13 cellular contexts compared by ENCODE assay signal in the genomic region with DNA sequence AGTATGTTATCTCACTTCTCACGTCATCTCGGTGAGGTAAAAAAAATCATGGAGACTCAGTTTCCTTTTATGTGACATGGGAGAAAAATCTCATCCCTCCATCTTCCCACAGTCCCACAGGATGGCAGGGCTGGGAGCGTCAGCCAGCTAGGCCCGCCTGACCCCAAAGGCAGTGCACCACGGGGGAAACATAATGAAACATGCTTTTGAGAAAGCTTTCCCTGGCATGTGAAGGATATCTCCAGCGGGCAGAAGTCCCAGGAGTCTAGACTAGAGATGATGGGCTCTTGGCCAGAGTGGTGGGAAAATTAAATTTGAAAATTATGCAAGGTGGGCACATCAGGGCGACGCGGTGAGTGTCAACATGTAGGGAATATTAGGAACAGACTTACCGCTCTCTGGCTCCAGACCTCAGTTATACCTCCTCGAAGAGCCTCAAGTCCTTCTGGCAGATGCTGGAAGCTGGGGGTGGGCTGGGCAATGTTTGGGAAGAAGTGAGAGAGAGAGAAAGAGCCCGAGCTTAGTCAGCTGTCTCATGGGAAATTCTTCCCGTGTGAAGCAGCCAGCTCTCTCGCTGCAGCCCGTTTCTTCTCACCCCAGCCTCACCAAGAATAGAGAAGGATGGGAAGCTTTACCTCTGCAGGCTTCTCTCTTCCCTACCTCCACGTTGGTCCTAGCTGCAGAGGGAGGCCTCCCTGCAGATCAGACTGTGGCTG. TPM values are rescaled to one million over a fixed set of nuclear protein-coding genes. Genes with fewer than 3 reads are reported as not detected.
DNase-seq lines count a peak whose midpoint lies in the region; ATAC-seq and TF ChIP-seq lines count a peak whose summit lies in the region.
"Had no signal": no experiment of that assay in that cellular context is flagged by ENCODE, and none has a peak within 500 bp of the region (broad histone marks: within the 10 kb centered on the region; RNA-seq: fewer than 3 reads in every experiment).

No MANE protein-coding gene starts in this region.

- H3K27ac Mint-ChIP-seq in brain (peak overlapping the region in 4 of 5 experiments; percentile 26 to 89 (median 70)), endodermal cell (no peak overlapping the region)
- peak overlapping the region; percentile 41 for H3K27ac Mint-ChIP-seq in stimulated activated effector memory CD8-positive, alpha-beta T cell treated with anti-CD3 and anti-CD28 coated beads, Interleukin-12 subunit alpha, Interleukin-12 subunit beta, amount 100 ng/mL, for 72 hours
- H3K27ac Mint-ChIP-seq in natural killer cell treated with Interleukin-12 subunit alpha and Interleukin-12 subunit beta and Interleukin-15 and Interleukin-18, amount 100 ng/mL, for 72 hours, result no peak overlapping the region

- no peak overlapping the region for H3K4me3 ChIP-seq in right cardiac atrium (ENCODE audit: low read length)
- H3K4me3 ChIP-seq in endodermal cell (ENCODE audit: low read length), result no peak overlapping the region
- H3K4me3 ChIP-seq: lower lobe of right lung had no signal

- H3K27me3 ChIP-seq in right cardiac atrium (ENCODE audit: control insufficient read depth, insufficient read depth) (no peaks in the 10 kb centered on the region), endodermal cell (ENCODE audit: control insufficient read depth, insufficient read depth, low read length, poor library complexity, severe bottlenecking) (no peaks in the 10 kb centered on the region)

- no peak for TF ChIP-seq CTCF in brain (conservative IDR thresholded peaks at IDR 0.05)
- no peak for TF ChIP-seq CTCF in endodermal cell (conservative IDR thresholded peaks at IDR 0.05)

- H3K4me3 Mint-ChIP-seq in brain, result peak overlapping the region in 1 of 5 experiments; percentile 1
- no peak overlapping the region for H3K4me3 Mint-ChIP-seq in stimulated activated effector memory CD8-positive, alpha-beta T cell treated with anti-CD3 and anti-CD28 coated beads, Interleukin-12 subunit alpha, Interleukin-12 subunit beta, amount 100 ng/mL, for 72 hours
- no peak overlapping the region for H3K4me3 Mint-ChIP-seq in natural killer cell treated with Interleukin-12 subunit alpha and Interleukin-12 subunit beta and Interleukin-15 and Interleukin-18, amount 100 ng/mL, for 72 hours
- no peak overlapping the region for H3K4me3 Mint-ChIP-seq in endodermal cell

- peak; percentile 12 to 36 for ATAC-seq in right cardiac atrium
- no peak for ATAC-seq in stimulated activated effector memory CD8-positive, alpha-beta T cell treated with anti-CD3 and anti-CD28 coated beads, Interleukin-12 subunit alpha, Interleukin-12 subunit beta, amount 100 ng/mL, for 72 hours
- ATAC-seq in HG03460 (IDR thresholded peaks at IDR 0.05; ENCODE audit: unreplicated experiment), result no peak
- ATAC-seq in natural killer cell treated with Interleukin-12 subunit alpha and Interleukin-12 subunit beta and Interleukin-15 and Interleukin-18, amount 100 ng/mL, for 72 hours, result no peak

- no peaks in the 10 kb centered on the region for H3K36me3 ChIP-seq in endodermal cell (ENCODE audit: control insufficient read depth, insufficient read depth, low read length)

- H3K9me3 Mint-ChIP-seq in brain (no peaks in the 10 kb centered on the region), endodermal cell (no peaks in the 10 kb centered on the region)
- no peaks in the 10 kb centered on the region for H3K9me3 Mint-ChIP-seq in stimulated activated effector memory CD8-positive, alpha-beta T cell treated with anti-CD3 and anti-CD28 coated beads, Interleukin-12 subunit alpha, Interleukin-12 subunit beta, amount 100 ng/mL, for 72 hours
- H3K9me3 Mint-ChIP-seq in natural killer cell treated with Interleukin-12 subunit alpha and Interleukin-12 subunit beta and Interleukin-15 and Interleukin-18, amount 100 ng/mL, for 72 hours, result no peaks in the 10 kb centered on the region

- 51% methylated on average over 16 of the region's 16 CpGs for WGBS in right cardiac atrium
- WGBS in endodermal cell (ENCODE audit: insufficient coverage in 1 of 2, insufficient read length in 1 of 2), 2 experiments, result 80 to 89% methylated on average over 13 to 16 of the region's 16 CpGs

- H3K27me3 Mint-ChIP-seq in brain (no peaks in the 10 kb centered on the region), endodermal cell (ENCODE audit: insufficient read depth) (no peaks in the 10 kb centered on the region)
- H3K27me3 Mint-ChIP-seq in natural killer cell treated with Interleukin-12 subunit alpha and Interleukin-12 subunit beta and Interleukin-15 and Interleukin-18, amount 100 ng/mL, for 72 hours, result peaks cover under 1 to 7% of the 10 kb centered on the region in 2 donors

- H3K9ac ChIP-seq in endodermal cell (ENCODE audit: extremely low read depth, low read length, poor library complexity, severe bottlenecking), result no peak overlapping the region

- H3K4me1 Mint-ChIP-seq in brain (peaks cover 24% of the 10 kb centered on the region), endodermal cell (peaks cover 7% of the 10 kb centered on the region)
- no peaks in the 10 kb centered on the region for H3K4me1 Mint-ChIP-seq in stimulated activated effector memory CD8-positive, alpha-beta T cell treated with anti-CD3 and anti-CD28 coated beads, Interleukin-12 subunit alpha, Interleukin-12 subunit beta, amount 100 ng/mL, for 72 hours
- H3K4me1 Mint-ChIP-seq in natural killer cell treated with Interleukin-12 subunit alpha and Interleukin-12 subunit beta and Interleukin-15 and Interleukin-18, amount 100 ng/mL, for 72 hours (ENCODE audit: low read depth in 2 of 2), result no peaks in the 10 kb centered on the region

- no peaks in the 10 kb centered on the region for H3K9me3 ChIP-seq in right cardiac atrium (ENCODE audit: control insufficient read depth, low read length)
- no peaks in the 10 kb centered on the region for H3K9me3 ChIP-seq in endodermal cell (ENCODE audit: control insufficient read depth, low read length)
- H3K9me3 ChIP-seq: lower lobe of right lung had no signal

- H3K27ac ChIP-seq in right cardiac atrium (ENCODE audit: low read length), result peak overlapping the region; percentile 41
- no peak overlapping the region for H3K27ac ChIP-seq in endodermal cell (ENCODE audit: low read depth, low read length)

- H3K36me3 Mint-ChIP-seq in brain (no peaks in the 10 kb centered on the region), endodermal cell (ENCODE audit: low read depth) (no peaks in the 10 kb centered on the region)
- H3K36me3 Mint-ChIP-seq in stimulated activated effector memory CD8-positive, alpha-beta T cell treated with anti-CD3 and anti-CD28 coated beads, Interleukin-12 subunit alpha, Interleukin-12 subunit beta, amount 100 ng/mL, for 72 hours, result no peaks in the 10 kb centered on the region
- no peaks in the 10 kb centered on the region for H3K36me3 Mint-ChIP-seq in natural killer cell treated with Interleukin-12 subunit alpha and Interleukin-12 subunit beta and Interleukin-15 and Interleukin-18, amount 100 ng/mL, for 72 hours

- intact Hi-C loops in right cardiac atrium (cut with DNase I), result no loop called here

- peak; percentile 86 for DNase-seq in GM03348 (ENCODE audit: low spot score)
- peak in 2 of 3 donors; percentile 56 to 74 for DNase-seq in right cardiac atrium
- DNase-seq in stimulated activated effector memory CD8-positive, alpha-beta T cell treated with anti-CD3 and anti-CD28 coated beads, Interleukin-12 subunit alpha, Interleukin-12 subunit beta, amount 100 ng/mL, for 72 hours (ENCODE audit: low spot score in 2 of 2), result no peak
- DNase-seq in natural killer cell treated with Interleukin-12 subunit alpha and Interleukin-12 subunit beta and Interleukin-15 and Interleukin-18, amount 100 ng/mL, for 72 hours (ENCODE audit: low spot score), result no peak
- DNase-seq in endodermal cell, result no peak
- DNase-seq in NCI-H146 (lab: John Stamatoyannopoulos, UW), result no peak
- DNase-seq: activated CD4-positive, CD25-positive, alpha-beta regulatory T cell; activated gamma-delta T cell; lower lobe of right lung; NCI-H1436 treated with DMSO at 0.1 percent for 48 hours; stimulated activated CD4-positive, alpha-beta T cell treated with anti-CD3 and anti-CD28 coated beads, Interleukin-15, amount 100 ng/mL, for 24 hours had no signal

- peaks cover 7% of the 10 kb centered on the region for H3K4me1 ChIP-seq in right cardiac atrium (ENCODE audit: control insufficient read depth, insufficient read depth, low read length)
- peaks cover 7% of the 10 kb centered on the region for H3K4me1 ChIP-seq in endodermal cell (ENCODE audit: control insufficient read depth, insufficient read depth, low read length)

RNA-seq across cellular contexts. Expression of gene MOCS1, which starts 52.3 kb away (rescaled TPM):
- polyA plus RNA-seq in brain (ENCODE audit: insufficient read depth, low read depth, low replicate concordance), result 24.6 TPM
- 10 to 100 TPM; 17.2 to 24.1 (median 21.9) TPM for total RNA-seq in right cardiac atrium
- polyA plus RNA-seq in right cardiac atrium, result 22.4 TPM
- total RNA-seq in natural killer cell treated with Interleukin-12 subunit alpha and Interleukin-12 subunit beta and Interleukin-15 and Interleukin-18, amount 100 ng/mL, for 72 hours, result 1 to 10 TPM; 2.0 to 2.1 TPM
- 10 to 100 TPM in 1 of 2 donors, 1 to 10 TPM in 1; 8.7 to 11.3 TPM for total RNA-seq in endodermal cell
- polyA plus RNA-seq in endodermal cell (2013, experiment 1 of 2), result 10.3 TPM
- polyA plus RNA-seq in endodermal cell (2013, experiment 2 of 2), result 9.4 TPM

Comparison
In these comparisons a context has a peak if more than half of its experiments do, and no peak if none do; other contexts are left out.
1. DNase-seq: peak in GM03348 (single experiment) and right cardiac atrium (2 of 3); none in stimulated activated effector memory CD8-positive, alpha-beta T cell treated with anti-CD3 and anti-CD28 coated beads, Interleukin-12 subunit alpha, Interleukin-12 subunit beta, amount 100 ng/mL, for 72 hours (0 of 2), natural killer cell treated with Interleukin-12 subunit alpha and Interleukin-12 subunit beta and Interleukin-15 and Interleukin-18, amount 100 ng/mL, for 72 hours (single experiment), endodermal cell (single experiment) and NCI-H146 (single experiment).
2. H3K27ac Mint-ChIP-seq: peak in brain (4 of 5) and stimulated activated effector memory CD8-positive, alpha-beta T cell treated with anti-CD3 and anti-CD28 coated beads, Interleukin-12 subunit alpha, Interleukin-12 subunit beta, amount 100 ng/mL, for 72 hours (single experiment); none in natural killer cell treated with Interleukin-12 subunit alpha and Interleukin-12 subunit beta and Interleukin-15 and Interleukin-18, amount 100 ng/mL, for 72 hours (0 of 2) and endodermal cell (single experiment).
3. ATAC-seq: peak in right cardiac atrium (2 of 2); none in stimulated activated effector memory CD8-positive, alpha-beta T cell treated with anti-CD3 and anti-CD28 coated beads, Interleukin-12 subunit alpha, Interleukin-12 subunit beta, amount 100 ng/mL, for 72 hours (single experiment), HG03460 (single experiment) and natural killer cell treated with Interleukin-12 subunit alpha and Interleukin-12 subunit beta and Interleukin-15 and Interleukin-18, amount 100 ng/mL, for 72 hours (0 of 2).